Comparison of ENCODE assay signal across 1 cellular context in genomic region chr7:98251844-98252639, GRCh38.
TF ChIP-seq lines count a peak whose summit lies in the region.

TSS of gene TECPR1 (minus strand) at chr7:98252232. CDS start at chr7:98246146, 6,086 bp downstream.

TF ChIP-seq in HEK293, 187 proteins besides CTCF, POLR2A, EP300 and RAD21 (continued from another document):
- TF ChIP-seq ZNF362 (tag by site-specific recombination; IDR thresholded peaks at IDR 0.05) (no peak), ZNF138 (tag by site-specific recombination; IDR thresholded peaks at IDR 0.05; ENCODE audit: borderline replicate concordance) (no peak), ZNF701 (tag by site-specific recombination; IDR thresholded peaks at IDR 0.05) (no peak), ZNF777 (tag by site-specific recombination; IDR thresholded peaks at IDR 0.05; ENCODE audit: borderline replicate concordance) (no peak), SCRT2 (tag by site-specific recombination; IDR thresholded peaks at IDR 0.05) (peak; percentile 87), PRDM10 (tag by site-specific recombination; IDR thresholded peaks at IDR 0.05) (no peak; the same call in 1 of the 2 replicates), SETDB1 (IDR thresholded peaks at IDR 0.05; ENCODE audit: insufficient read length, low read length) (no peak), RBAK (tag by site-specific recombination; IDR thresholded peaks at IDR 0.05) (no peak), ZNF501 (tag by site-specific recombination; IDR thresholded peaks at IDR 0.05) (no peak; the same call in 1 of the 2 replicates), TCF7L2 (IDR thresholded peaks at IDR 0.05; ENCODE audit: borderline replicate concordance, low read depth, low read length) (no peak), ZNF221 (tag by site-specific recombination; IDR thresholded peaks at IDR 0.05; ENCODE audit: borderline replicate concordance) (no peak), REPIN1 (tag by site-specific recombination; IDR thresholded peaks at IDR 0.05; ENCODE audit: low read depth) (0 out of 2 replicates have a peak, but pooled peaks have one; percentile 32), KLF16 (tag by site-specific recombination; IDR thresholded peaks at IDR 0.05) (peak; percentile 80), ZNF121 (tag by site-specific recombination; IDR thresholded peaks at IDR 0.05) (no peak), ZNF645 (tag by site-specific recombination; IDR thresholded peaks at IDR 0.05) (no peak), ZNF112 (tag by site-specific recombination; IDR thresholded peaks at IDR 0.05) (no peak), ZNF423 (tag by site-specific recombination; IDR thresholded peaks at IDR 0.05) (no peak), ZNF530 (tag by site-specific recombination; IDR thresholded peaks at IDR 0.05; ENCODE audit: low read depth) (no peak), ZNF660 (tag by site-specific recombination; IDR thresholded peaks at IDR 0.05) (no peak), PRDM1 (tag by site-specific recombination; IDR thresholded peaks at IDR 0.05) (no peak), ZNF791 (tag by site-specific recombination; IDR thresholded peaks at IDR 0.05) (no peak), ZNF37A (tag by site-specific recombination; IDR thresholded peaks at IDR 0.05) (no peak), ZNF600 (tag by site-specific recombination; IDR thresholded peaks at IDR 0.05) (peak; percentile 95), ZNF785 (tag by site-specific recombination; IDR thresholded peaks at IDR 0.05) (no peak), ZNF10 (tag by site-specific recombination; IDR thresholded peaks at IDR 0.05) (no peak; the same call in 1 of the 2 replicates), ZNF585B (tag by site-specific recombination; IDR thresholded peaks at IDR 0.05) (no peak), ZNF248 (tag by site-specific recombination; IDR thresholded peaks at IDR 0.05) (no peak), ELK4 (IDR thresholded peaks at IDR 0.05; ENCODE audit: borderline replicate concordance, low read depth, low read length) (peak; percentile 93), HOXC10 (CRISPR knock-in tag; IDR thresholded peaks at IDR 0.05) (no peak), ZBTB26 (tag by site-specific recombination; optimal IDR thresholded peaks at IDR 0.05) (peak; percentile 97), ZNF488 (tag by site-specific recombination; IDR thresholded peaks at IDR 0.05) (no peak), ZNF514 (tag by site-specific recombination; IDR thresholded peaks at IDR 0.05) (no peak), ZBTB10 (tag by site-specific recombination; IDR thresholded peaks at IDR 0.05) (no peak), ZNF529 (tag by site-specific recombination; IDR thresholded peaks at IDR 0.05; ENCODE audit: insufficient replicate concordance) (no peak), ZNF280C (tag by site-specific recombination; IDR thresholded peaks at IDR 0.05) (no peak), ZNF518A (tag by site-specific recombination; conservative IDR thresholded peaks at IDR 0.05; ENCODE audit: low read depth) (no peak), OVOL3 (tag by site-specific recombination; IDR thresholded peaks at IDR 0.05) (no peak)
